ENCODE assay signal across 2 cellular contexts in genomic region chr16:88295526-88296436, GRCh38.
TF ChIP-seq lines count a peak whose summit lies in the region.

No MANE protein-coding gene starts in this region.

TF ChIP-seq in SK-N-SH, 30 proteins besides CTCF, POLR2A, EP300 and RAD21 (continues in another document):
- TF ChIP-seq MEF2A (IDR thresholded peaks at IDR 0.05; ENCODE audit: borderline replicate concordance, low read depth): no peak
- no peak for TF ChIP-seq FOXM1 (IDR thresholded peaks at IDR 0.05; ENCODE audit: low read depth)
- TF ChIP-seq RFX5 (IDR thresholded peaks at IDR 0.05; ENCODE audit: low read length): no peak
- no peak for TF ChIP-seq ELF1 (IDR thresholded peaks at IDR 0.05)
- no peak for TF ChIP-seq MAX (IDR thresholded peaks at IDR 0.05; ENCODE audit: low read depth)
- TF ChIP-seq CHD2 (IDR thresholded peaks at IDR 0.05; ENCODE audit: low read length, partially characterized antibody): peak; percentile 79
- no peak for TF ChIP-seq ZBTB33 (IDR thresholded peaks at IDR 0.05; ENCODE audit: borderline replicate concordance, low read depth)
- TF ChIP-seq, protein P1, sequence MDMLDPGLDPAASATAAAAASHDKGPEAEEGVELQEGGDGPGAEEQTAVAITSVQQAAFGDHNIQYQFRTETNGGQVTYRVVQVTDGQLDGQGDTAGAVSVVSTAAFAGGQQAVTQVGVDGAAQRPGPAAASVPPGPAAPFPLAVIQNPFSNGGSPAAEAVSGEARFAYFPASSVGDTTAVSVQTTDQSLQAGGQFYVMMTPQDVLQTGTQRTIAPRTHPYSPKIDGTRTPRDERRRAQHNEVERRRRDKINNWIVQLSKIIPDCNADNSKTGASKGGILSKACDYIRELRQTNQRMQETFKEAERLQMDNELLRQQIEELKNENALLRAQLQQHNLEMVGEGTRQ (IDR thresholded peaks at IDR 0.05; ENCODE audit: borderline replicate concordance, low read depth, low read length): no peak
- TF ChIP-seq GATA2 (CRISPR knock-in tag; IDR thresholded peaks at IDR 0.05): peak; percentile 75
- TF ChIP-seq TEAD4 (IDR thresholded peaks at IDR 0.05; ENCODE audit: borderline replicate concordance, insufficient read depth): no peak
- TF ChIP-seq USF1 (IDR thresholded peaks at IDR 0.05; ENCODE audit: borderline replicate concordance, low read depth): no peak
- TF ChIP-seq FOSL2 (IDR thresholded peaks at IDR 0.05; ENCODE audit: borderline replicate concordance, low read depth): no peak
- TF ChIP-seq RXRA (IDR thresholded peaks at IDR 0.05; ENCODE audit: borderline replicate concordance, low read depth): no peak
- no peak for TF ChIP-seq REST (IDR thresholded peaks at IDR 0.05; ENCODE audit: low read depth, low read length)
- TF ChIP-seq, protein P2, sequence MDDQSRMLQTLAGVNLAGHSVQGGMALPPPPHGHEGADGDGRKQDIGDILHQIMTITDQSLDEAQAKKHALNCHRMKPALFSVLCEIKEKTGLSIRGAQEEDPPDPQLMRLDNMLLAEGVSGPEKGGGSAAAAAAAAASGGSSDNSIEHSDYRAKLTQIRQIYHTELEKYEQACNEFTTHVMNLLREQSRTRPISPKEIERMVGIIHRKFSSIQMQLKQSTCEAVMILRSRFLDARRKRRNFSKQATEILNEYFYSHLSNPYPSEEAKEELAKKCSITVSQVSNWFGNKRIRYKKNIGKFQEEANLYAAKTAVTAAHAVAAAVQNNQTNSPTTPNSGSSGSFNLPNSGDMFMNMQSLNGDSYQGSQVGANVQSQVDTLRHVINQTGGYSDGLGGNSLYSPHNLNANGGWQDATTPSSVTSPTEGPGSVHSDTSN (IDR thresholded peaks at IDR 0.05): no peak
- no peak for TF ChIP-seq SIN3A (IDR thresholded peaks at IDR 0.05; ENCODE audit: borderline replicate concordance, low read depth, low read length)
- TF ChIP-seq POLR2AphosphoS5 (IDR thresholded peaks at IDR 0.05; ENCODE audit: low read depth, low read length): no peak
- no peak for TF ChIP-seq JUND (IDR thresholded peaks at IDR 0.05)
- TF ChIP-seq EZH2phosphoT487 (IDR thresholded peaks at IDR 0.05; ENCODE audit: borderline replicate concordance, low read depth): no peak
- peak; percentile 35; the same call in 1 of the 2 replicates for TF ChIP-seq MXI1 (IDR thresholded peaks at IDR 0.05; ENCODE audit: low read depth, low read length)
- TF ChIP-seq RCOR1 (IDR thresholded peaks at IDR 0.05; ENCODE audit: low read length): peak; percentile 66; the same call in 1 of the 2 replicates
- TF ChIP-seq NFIC (IDR thresholded peaks at IDR 0.05; ENCODE audit: borderline replicate concordance): no peak
- TF ChIP-seq TCF12 (IDR thresholded peaks at IDR 0.05): no peak
- TF ChIP-seq NRF1 (IDR thresholded peaks at IDR 0.05; ENCODE audit: low read depth, low read length): no peak
- no peak for TF ChIP-seq TAF1 (IDR thresholded peaks at IDR 0.05; ENCODE audit: borderline replicate concordance, low read depth, low read length)
- no peak; the same call in 1 of the 2 replicates for TF ChIP-seq FOXJ3 (CRISPR knock-in tag; IDR thresholded peaks at IDR 0.05)

TF ChIP-seq in HepG2, 621 proteins besides CTCF, POLR2A, EP300 and RAD21:
- TF ChIP-seq ESRRA (CRISPR knock-in tag; IDR thresholded peaks at IDR 0.05; ENCODE audit: low read depth) (no peak), ZNF570 (CRISPR knock-in tag; IDR thresholded peaks at IDR 0.05; ENCODE audit: borderline replicate concordance) (no peak), BORCS8-MEF2B (CRISPR knock-in tag; IDR thresholded peaks at IDR 0.05) (no peak), ZEB1 (IDR thresholded peaks at IDR 0.05; ENCODE audit: insufficient replicate concordance, low read depth) (no peak), ZBTB8A (CRISPR knock-in tag; IDR thresholded peaks at IDR 0.05; ENCODE audit: borderline replicate concordance, low read depth) (no peak), ZNF260 (CRISPR knock-in tag; IDR thresholded peaks at IDR 0.05; ENCODE audit: borderline replicate concordance, low read depth) (no peak), NPAS2 (CRISPR knock-in tag; IDR thresholded peaks at IDR 0.05; ENCODE audit: borderline replicate concordance) (no peak), MAFF (IDR thresholded peaks at IDR 0.05; ENCODE audit: low read depth, low read length) (no peak), ZFP91 (CRISPR knock-in tag; IDR thresholded peaks at IDR 0.05; ENCODE audit: borderline replicate concordance) (no peak), ZNF326 (CRISPR knock-in tag; IDR thresholded peaks at IDR 0.05; ENCODE audit: borderline replicate concordance) (no peak), ZBTB26 (CRISPR knock-in tag; IDR thresholded peaks at IDR 0.05; ENCODE audit: borderline replicate concordance) (no peak), XBP1 (CRISPR knock-in tag; IDR thresholded peaks at IDR 0.05) (no peak), ATM (IDR thresholded peaks at IDR 0.05; ENCODE audit: borderline replicate concordance) (no peak)
- TF ChIP-seq, protein P3, sequence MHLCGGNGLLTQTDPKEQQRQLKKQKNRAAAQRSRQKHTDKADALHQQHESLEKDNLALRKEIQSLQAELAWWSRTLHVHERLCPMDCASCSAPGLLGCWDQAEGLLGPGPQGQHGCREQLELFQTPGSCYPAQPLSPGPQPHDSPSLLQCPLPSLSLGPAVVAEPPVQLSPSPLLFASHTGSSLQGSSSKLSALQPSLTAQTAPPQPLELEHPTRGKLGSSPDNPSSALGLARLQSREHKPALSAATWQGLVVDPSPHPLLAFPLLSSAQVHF (CRISPR knock-in tag; IDR thresholded peaks at IDR 0.05): no peak
